Comparison of ENCODE assay signal across 1 cellular context in the genomic region with DNA sequence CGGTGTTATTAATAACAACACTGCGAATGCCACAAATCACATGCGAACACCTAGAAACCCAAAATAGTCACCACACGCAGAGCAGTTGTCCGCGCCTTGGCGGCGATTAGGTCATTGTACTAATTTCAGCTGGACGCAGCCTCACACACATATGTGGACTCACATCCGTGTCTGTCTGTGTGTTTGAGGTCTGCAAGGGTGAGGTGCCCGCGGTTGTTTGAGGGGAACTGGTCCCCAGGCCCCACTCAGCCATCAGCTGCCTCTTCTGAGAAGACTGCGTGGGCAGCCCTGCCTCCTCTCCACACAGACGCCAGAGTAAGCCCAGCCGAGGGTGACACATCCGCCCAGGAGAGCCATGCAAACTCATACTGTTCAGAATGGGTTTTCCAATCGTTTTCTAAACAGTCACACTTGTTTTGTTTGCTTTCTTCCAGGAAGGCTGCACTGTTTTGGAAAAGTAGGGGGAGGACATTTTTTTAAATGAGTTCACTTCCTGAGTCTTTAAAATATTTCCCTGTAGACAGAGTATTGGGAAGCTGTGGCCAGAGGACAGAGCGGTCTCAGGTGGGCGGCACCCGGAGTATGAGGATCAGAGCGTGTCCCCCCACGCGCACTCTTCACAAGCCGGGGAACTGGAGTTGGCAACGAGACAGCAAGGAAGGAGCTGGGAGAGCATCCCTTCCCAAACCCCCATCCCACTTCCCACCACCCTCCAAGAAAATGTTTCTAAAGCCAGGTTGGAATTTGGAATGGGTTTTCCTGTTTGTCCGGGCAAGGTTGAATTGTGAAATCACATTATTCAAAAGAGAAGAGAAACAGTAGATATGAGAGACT.
TF ChIP-seq lines count a peak whose summit lies in the region.

No MANE protein-coding gene starts in this region.

TF ChIP-seq in HepG2, 621 proteins besides CTCF, POLR2A, EP300 and RAD21 (continued from another document and continues in another):
- no peak for TF ChIP-seq HNF4G (IDR thresholded peaks at IDR 0.05; ENCODE audit: borderline replicate concordance, low read depth, low read length)
- TF ChIP-seq HNF4G (CRISPR knock-in tag; IDR thresholded peaks at IDR 0.05; ENCODE audit: borderline replicate concordance, low read depth) = no peak; the same call in 1 of the 2 replicates
- TF ChIP-seq SMARCE1 (IDR thresholded peaks at IDR 0.05; ENCODE audit: borderline replicate concordance) = no peak
- no peak for TF ChIP-seq RCOR2 (CRISPR knock-in tag; IDR thresholded peaks at IDR 0.05)
- TF ChIP-seq, protein P1, sequence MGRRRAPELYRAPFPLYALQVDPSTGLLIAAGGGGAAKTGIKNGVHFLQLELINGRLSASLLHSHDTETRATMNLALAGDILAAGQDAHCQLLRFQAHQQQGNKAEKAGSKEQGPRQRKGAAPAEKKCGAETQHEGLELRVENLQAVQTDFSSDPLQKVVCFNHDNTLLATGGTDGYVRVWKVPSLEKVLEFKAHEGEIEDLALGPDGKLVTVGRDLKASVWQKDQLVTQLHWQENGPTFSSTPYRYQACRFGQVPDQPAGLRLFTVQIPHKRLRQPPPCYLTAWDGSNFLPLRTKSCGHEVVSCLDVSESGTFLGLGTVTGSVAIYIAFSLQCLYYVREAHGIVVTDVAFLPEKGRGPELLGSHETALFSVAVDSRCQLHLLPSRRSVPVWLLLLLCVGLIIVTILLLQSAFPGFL (CRISPR knock-in tag; IDR thresholded peaks at IDR 0.05) = no peak
- TF ChIP-seq TP53 (CRISPR knock-in tag; conservative IDR thresholded peaks at IDR 0.05) = no peak
- no peak; the same call in 1 of the 2 replicates for TF ChIP-seq ZMYM2 (CRISPR knock-in tag; IDR thresholded peaks at IDR 0.05)
- no peak for TF ChIP-seq ATF5 (CRISPR knock-in tag; IDR thresholded peaks at IDR 0.05; ENCODE audit: low read depth)
- TF ChIP-seq ZNF350 (CRISPR knock-in tag; IDR thresholded peaks at IDR 0.05; ENCODE audit: borderline replicate concordance, low read depth) = peak; percentile 64
- no peak; the same call in 1 of the 2 replicates for TF ChIP-seq GATAD1 (CRISPR knock-in tag; IDR thresholded peaks at IDR 0.05)
- no peak for TF ChIP-seq RFX1 (IDR thresholded peaks at IDR 0.05)
- TF ChIP-seq ZEB1 (IDR thresholded peaks at IDR 0.05; ENCODE audit: insufficient replicate concordance, low read depth) = no peak
- TF ChIP-seq NFYC (CRISPR knock-in tag; IDR thresholded peaks at IDR 0.05) = no peak
- peak; percentile 30; the same call in 1 of the 2 replicates for TF ChIP-seq KDM5B (CRISPR knock-in tag; IDR thresholded peaks at IDR 0.05; ENCODE audit: borderline replicate concordance)
- TF ChIP-seq ZSCAN20 (CRISPR knock-in tag; IDR thresholded peaks at IDR 0.05; ENCODE audit: borderline replicate concordance) = no peak
- TF ChIP-seq, protein P2, sequence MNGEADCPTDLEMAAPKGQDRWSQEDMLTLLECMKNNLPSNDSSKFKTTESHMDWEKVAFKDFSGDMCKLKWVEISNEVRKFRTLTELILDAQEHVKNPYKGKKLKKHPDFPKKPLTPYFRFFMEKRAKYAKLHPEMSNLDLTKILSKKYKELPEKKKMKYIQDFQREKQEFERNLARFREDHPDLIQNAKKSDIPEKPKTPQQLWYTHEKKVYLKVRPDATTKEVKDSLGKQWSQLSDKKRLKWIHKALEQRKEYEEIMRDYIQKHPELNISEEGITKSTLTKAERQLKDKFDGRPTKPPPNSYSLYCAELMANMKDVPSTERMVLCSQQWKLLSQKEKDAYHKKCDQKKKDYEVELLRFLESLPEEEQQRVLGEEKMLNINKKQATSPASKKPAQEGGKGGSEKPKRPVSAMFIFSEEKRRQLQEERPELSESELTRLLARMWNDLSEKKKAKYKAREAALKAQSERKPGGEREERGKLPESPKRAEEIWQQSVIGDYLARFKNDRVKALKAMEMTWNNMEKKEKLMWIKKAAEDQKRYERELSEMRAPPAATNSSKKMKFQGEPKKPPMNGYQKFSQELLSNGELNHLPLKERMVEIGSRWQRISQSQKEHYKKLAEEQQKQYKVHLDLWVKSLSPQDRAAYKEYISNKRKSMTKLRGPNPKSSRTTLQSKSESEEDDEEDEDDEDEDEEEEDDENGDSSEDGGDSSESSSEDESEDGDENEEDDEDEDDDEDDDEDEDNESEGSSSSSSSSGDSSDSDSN (CRISPR knock-in tag; IDR thresholded peaks at IDR 0.05) = peak; percentile 54
- no peak for TF ChIP-seq ZBTB1 (CRISPR knock-in tag; IDR thresholded peaks at IDR 0.05; ENCODE audit: borderline replicate concordance)
- no peak for TF ChIP-seq NFRKB (IDR thresholded peaks at IDR 0.05)
- TF ChIP-seq KMT2B (CRISPR knock-in tag; IDR thresholded peaks at IDR 0.05) = no peak
- TF ChIP-seq ZNF570 (CRISPR knock-in tag; IDR thresholded peaks at IDR 0.05; ENCODE audit: borderline replicate concordance) = no peak
- TF ChIP-seq TFAP4 (IDR thresholded peaks at IDR 0.05; ENCODE audit: borderline replicate concordance, low read depth) = no peak; the same call in 1 of the 2 replicates
- TF ChIP-seq ZNF850 (CRISPR knock-in tag; conservative IDR thresholded peaks at IDR 0.05) = no peak
- TF ChIP-seq ELF3 (CRISPR knock-in tag; IDR thresholded peaks at IDR 0.05) = peak; percentile 71
- TF ChIP-seq HNRNPUL1 (IDR thresholded peaks at IDR 0.05; ENCODE audit: low read depth, low read length) = no peak
- no peak for TF ChIP-seq ZNF446 (CRISPR knock-in tag; IDR thresholded peaks at IDR 0.05)
- no peak for TF ChIP-seq ZKSCAN5 (CRISPR knock-in tag; IDR thresholded peaks at IDR 0.05)
- TF ChIP-seq, protein P3, sequence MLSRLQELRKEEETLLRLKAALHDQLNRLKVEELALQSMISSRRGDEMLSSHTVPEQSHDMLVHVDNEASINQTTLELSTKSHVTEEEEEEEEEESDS (CRISPR knock-in tag; IDR thresholded peaks at IDR 0.05; ENCODE audit: borderline replicate concordance) = no peak; the same call in 1 of the 2 replicates
- peak; percentile 12 for TF ChIP-seq ZMYM4 (CRISPR knock-in tag; IDR thresholded peaks at IDR 0.05)
- no peak; the same call in 1 of the 2 replicates for TF ChIP-seq ZSCAN9 (CRISPR knock-in tag; IDR thresholded peaks at IDR 0.05; ENCODE audit: borderline replicate concordance)
- TF ChIP-seq HOMEZ (CRISPR knock-in tag; IDR thresholded peaks at IDR 0.05; ENCODE audit: low read depth) = peak; percentile 30; the same call in 1 of the 2 replicates
- TF ChIP-seq ZNF343 (CRISPR knock-in tag; IDR thresholded peaks at IDR 0.05) = no peak
- TF ChIP-seq ZNF556 (CRISPR knock-in tag; IDR thresholded peaks at IDR 0.05; ENCODE audit: borderline replicate concordance) = peak; percentile 45; the same call in 1 of the 2 replicates
- peak; percentile 38; the same call in 1 of the 2 replicates for TF ChIP-seq MXD3 (CRISPR knock-in tag; IDR thresholded peaks at IDR 0.05)
- 0 out of 4 replicates have a peak, but pooled peaks of 1 of the 2 experiments have one; percentile 47 for TF ChIP-seq HMGXB4 (CRISPR knock-in tag; IDR thresholded peaks at IDR 0.05; ENCODE audit: borderline replicate concordance in 1 of 2, low read depth in 1 of 2)
- no peak for TF ChIP-seq SMARCC2 (IDR thresholded peaks at IDR 0.05)
- TF ChIP-seq SRSF9 (IDR thresholded peaks at IDR 0.05; ENCODE audit: borderline replicate concordance, insufficient read depth, low read depth, low read length, poor library complexity, severe bottlenecking) = no peak
- no peak for TF ChIP-seq NR2F1 (CRISPR knock-in tag; IDR thresholded peaks at IDR 0.05)
- TF ChIP-seq, protein P4, sequence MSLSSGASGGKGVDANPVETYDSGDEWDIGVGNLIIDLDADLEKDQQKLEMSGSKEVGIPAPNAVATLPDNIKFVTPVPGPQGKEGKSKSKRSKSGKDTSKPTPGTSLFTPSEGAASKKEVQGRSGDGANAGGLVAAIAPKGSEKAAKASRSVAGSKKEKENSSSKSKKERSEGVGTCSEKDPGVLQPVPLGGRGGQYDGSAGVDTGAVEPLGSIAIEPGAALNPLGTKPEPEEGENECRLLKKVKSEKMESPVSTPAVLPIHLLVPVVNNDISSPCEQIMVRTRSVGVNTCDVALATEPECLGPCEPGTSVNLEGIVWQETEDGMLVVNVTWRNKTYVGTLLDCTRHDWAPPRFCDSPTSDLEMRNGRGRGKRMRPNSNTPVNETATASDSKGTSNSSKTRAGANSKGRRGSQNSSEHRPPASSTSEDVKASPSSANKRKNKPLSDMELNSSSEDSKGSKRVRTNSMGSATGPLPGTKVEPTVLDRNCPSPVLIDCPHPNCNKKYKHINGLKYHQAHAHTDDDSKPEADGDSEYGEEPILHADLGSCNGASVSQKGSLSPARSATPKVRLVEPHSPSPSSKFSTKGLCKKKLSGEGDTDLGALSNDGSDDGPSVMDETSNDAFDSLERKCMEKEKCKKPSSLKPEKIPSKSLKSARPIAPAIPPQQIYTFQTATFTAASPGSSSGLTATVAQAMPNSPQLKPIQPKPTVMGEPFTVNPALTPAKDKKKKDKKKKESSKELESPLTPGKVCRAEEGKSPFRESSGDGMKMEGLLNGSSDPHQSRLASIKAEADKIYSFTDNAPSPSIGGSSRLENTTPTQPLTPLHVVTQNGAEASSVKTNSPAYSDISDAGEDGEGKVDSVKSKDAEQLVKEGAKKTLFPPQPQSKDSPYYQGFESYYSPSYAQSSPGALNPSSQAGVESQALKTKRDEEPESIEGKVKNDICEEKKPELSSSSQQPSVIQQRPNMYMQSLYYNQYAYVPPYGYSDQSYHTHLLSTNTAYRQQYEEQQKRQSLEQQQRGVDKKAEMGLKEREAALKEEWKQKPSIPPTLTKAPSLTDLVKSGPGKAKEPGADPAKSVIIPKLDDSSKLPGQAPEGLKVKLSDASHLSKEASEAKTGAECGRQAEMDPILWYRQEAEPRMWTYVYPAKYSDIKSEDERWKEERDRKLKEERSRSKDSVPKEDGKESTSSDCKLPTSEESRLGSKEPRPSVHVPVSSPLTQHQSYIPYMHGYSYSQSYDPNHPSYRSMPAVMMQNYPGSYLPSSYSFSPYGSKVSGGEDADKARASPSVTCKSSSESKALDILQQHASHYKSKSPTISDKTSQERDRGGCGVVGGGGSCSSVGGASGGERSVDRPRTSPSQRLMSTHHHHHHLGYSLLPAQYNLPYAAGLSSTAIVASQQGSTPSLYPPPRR (CRISPR knock-in tag; IDR thresholded peaks at IDR 0.05; ENCODE audit: borderline replicate concordance) = peak; percentile 69
- TF ChIP-seq GABPA (IDR thresholded peaks at IDR 0.05; ENCODE audit: low read depth, low read length) = no peak
- TF ChIP-seq GABPA (CRISPR knock-in tag; IDR thresholded peaks at IDR 0.05; ENCODE audit: low read depth) = no peak
- peak; percentile 13; the same call in 1 of the 2 replicates for TF ChIP-seq ZNF574 (CRISPR knock-in tag; IDR thresholded peaks at IDR 0.05)
- TF ChIP-seq JARID2 (CRISPR knock-in tag; IDR thresholded peaks at IDR 0.05; ENCODE audit: insufficient replicate concordance) = no peak
